In genomic region chr22:32987081-32987631, GRCh38 we compare ENCODE assay signal across 11 cellular contexts.
A peak's percentile ranks its signal among the peaks of the same experiment; 100 is the strongest.
DNase-seq lines count a peak whose midpoint lies in the region; ATAC-seq and TF ChIP-seq lines count a peak whose summit lies in the region.
"Had no signal": no experiment of that assay in that cellular context is flagged by ENCODE, and none has a peak within 500 bp of the region (broad histone marks: within the 10 kb centered on the region; RNA-seq: fewer than 3 reads in every experiment).

No MANE protein-coding gene starts in this region.

- H3K27me3 ChIP-seq in endodermal cell (ENCODE audit: control insufficient read depth, insufficient read depth, low read length, poor library complexity, severe bottlenecking), result no peaks in the 10 kb centered on the region

- H3K9me3 ChIP-seq in endodermal cell (ENCODE audit: control insufficient read depth, low read length), result no peaks in the 10 kb centered on the region

- H3K4me3 ChIP-seq in endodermal cell (ENCODE audit: low read length), result no peak overlapping the region

- peak overlapping the region; percentile 81 for H3K27ac ChIP-seq in endodermal cell (ENCODE audit: low read depth, low read length)

- no peaks in the 10 kb centered on the region for H3K27me3 Mint-ChIP-seq in endodermal cell (ENCODE audit: insufficient read depth)
- H3K27me3 Mint-ChIP-seq: activated naive CD4-positive, alpha-beta T cell treated with anti-CD3 and anti-CD28 coated beads, Interleukin-2, amount 50 U/mL, for 24 hours had no signal

- no peak for ATAC-seq in HG03342 (IDR thresholded peaks at IDR 0.05; ENCODE audit: unreplicated experiment)

- peak overlapping the region; percentile 11 for H3K27ac Mint-ChIP-seq in endodermal cell
- H3K27ac Mint-ChIP-seq: activated naive CD4-positive, alpha-beta T cell treated with anti-CD3 and anti-CD28 coated beads, Interleukin-2, amount 50 U/mL, for 24 hours had no signal

- 69 to 72% methylated on average over 4 to 7 of the region's 7 CpGs for WGBS in endodermal cell (ENCODE audit: insufficient coverage in 1 of 2, insufficient read length in 1 of 2), 2 experiments

- no peaks in the 10 kb centered on the region for H3K9me3 Mint-ChIP-seq in endodermal cell
- H3K9me3 Mint-ChIP-seq: activated naive CD4-positive, alpha-beta T cell treated with anti-CD3 and anti-CD28 coated beads, Interleukin-2, amount 50 U/mL, for 24 hours had no signal

- TF ChIP-seq CTCF in endodermal cell (conservative IDR thresholded peaks at IDR 0.05), result no peak

- H3K4me1 ChIP-seq in endodermal cell (ENCODE audit: control insufficient read depth, insufficient read depth, low read length), result no peaks in the 10 kb centered on the region

- DNase-seq in COLO829 (ENCODE audit: low spot score), result peak; percentile 19
- DNase-seq in NCI-H1694 treated with DMSO at 0.1 percent for 48 hours (lab: John Stamatoyannopoulos, UW), result peak; percentile 18
- peak; percentile 79 for DNase-seq in endodermal cell
- peak; percentile 19 for DNase-seq in midbrain (lab: John Stamatoyannopoulos, UW)
- DNase-seq in SW 1271 (lab: John Stamatoyannopoulos, UW), result no peak
- DNase-seq in GOT3 (lab: John Stamatoyannopoulos, UW), result no peak
- no peak for DNase-seq in central memory CD4-positive, alpha-beta T cell
- DNase-seq: activated CD4-positive, alpha-beta T cell treated with anti-CD3 and anti-CD28 coated beads, Interleukin-2, amount 50 U/mL, for 48 hours; NCI-H526 had no signal

- no peak overlapping the region for H3K9ac ChIP-seq in endodermal cell (ENCODE audit: extremely low read depth, low read length, poor library complexity, severe bottlenecking)

- no peaks in the 10 kb centered on the region for H3K36me3 Mint-ChIP-seq in endodermal cell (ENCODE audit: low read depth)
- H3K36me3 Mint-ChIP-seq: activated naive CD4-positive, alpha-beta T cell treated with anti-CD3 and anti-CD28 coated beads, Interleukin-2, amount 50 U/mL, for 24 hours had no signal

- no peak overlapping the region for H3K4me3 Mint-ChIP-seq in endodermal cell
- H3K4me3 Mint-ChIP-seq: activated naive CD4-positive, alpha-beta T cell treated with anti-CD3 and anti-CD28 coated beads, Interleukin-2, amount 50 U/mL, for 24 hours had no signal

- H3K4me1 Mint-ChIP-seq in endodermal cell, result peaks cover 13% of the 10 kb centered on the region
- H3K4me1 Mint-ChIP-seq: activated naive CD4-positive, alpha-beta T cell treated with anti-CD3 and anti-CD28 coated beads, Interleukin-2, amount 50 U/mL, for 24 hours had no signal

- no peaks in the 10 kb centered on the region for H3K36me3 ChIP-seq in endodermal cell (ENCODE audit: control insufficient read depth, insufficient read depth, low read length)

Comparison
In these comparisons a context has a peak if more than half of its experiments do, and no peak if none do; other contexts are left out.
1. DNase-seq: peak in COLO829 (single experiment), NCI-H1694 treated with DMSO at 0.1 percent for 48 hours (single experiment), endodermal cell (single experiment) and midbrain (single experiment); none in SW 1271 (0 of 2), GOT3 (single experiment) and central memory CD4-positive, alpha-beta T cell (single experiment).